ENCODE assay signal across 11 cellular contexts in the genomic region with DNA sequence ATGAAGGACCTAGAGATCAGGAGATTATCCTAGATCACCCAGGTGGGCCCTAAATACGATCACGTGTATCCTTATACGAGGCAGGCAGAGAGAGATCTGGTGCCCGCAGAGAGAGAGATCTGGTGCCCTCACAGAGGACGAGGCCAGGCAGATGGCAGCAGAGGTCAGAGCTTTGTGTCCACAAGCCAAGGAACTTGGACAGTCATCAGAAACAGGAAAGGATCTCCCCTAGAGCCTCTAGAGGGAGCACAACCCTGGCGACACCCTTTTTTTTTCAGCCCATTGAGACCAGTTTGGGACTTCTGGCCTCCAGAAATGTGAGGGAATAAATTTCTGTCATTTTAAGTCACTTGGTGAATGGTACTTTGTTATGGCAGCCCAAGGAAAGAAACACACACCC. TPM values are rescaled to one million over a fixed set of nuclear protein-coding genes. Genes with fewer than 3 reads are reported as not detected.
A peak's percentile ranks its signal among the peaks of the same experiment; 100 is the strongest.
DNase-seq lines count a peak whose midpoint lies in the region; ATAC-seq, FAIRE-seq and TF ChIP-seq lines count a peak whose summit lies in the region.
"Had no signal": no experiment of that assay in that cellular context is flagged by ENCODE, and none has a peak within 500 bp of the region (broad histone marks: within the 10 kb centered on the region; RNA-seq: fewer than 3 reads in every experiment).

No MANE protein-coding gene starts in this region.

- no peak for ATAC-seq in GM12878
- no peak for ATAC-seq in activated CD4-positive, CD25-positive, alpha-beta regulatory T cell treated with anti-CD3 and anti-CD28 coated beads, Interleukin-2, amount 50 U/mL, for 24 hours

- H3K36me3 ChIP-seq in GM12878 (ENCODE audit: control insufficient read depth in 2 of 2, insufficient read depth in 2 of 2, low read length in 1 of 2), result no peaks in the 10 kb centered on the region

- SMC1A ChIA-PET in GM12878 (lab: Charles Lee; ENCODE audit: uncharacterized antibody, unreplicated experiment), result no interaction called here

- peaks cover 15% of the 10 kb centered on the region for H3K27me3 Mint-ChIP-seq in nephron progenitor cell (ENCODE audit: low read depth, poor library complexity)

- TF ChIP-seq POLR2A in GM12878 (IDR thresholded peaks at IDR 0.05; ENCODE audit: low read depth, low read length), result no peak

- no peaks in the 10 kb centered on the region for H3K9me3 Mint-ChIP-seq in nephron progenitor cell

- BruUV-seq in GM12878 (replicated peaks; lab: Mats Ljungman, UMichigan), result no TSS peak

- H3K27ac Mint-ChIP-seq in nephron progenitor cell, result no peak overlapping the region

- H3K9me3 ChIP-seq in GM12878 (replicated peaks; ENCODE audit: control insufficient read depth, insufficient read depth, low read length), result no peaks in the 10 kb centered on the region

- no peaks in the 10 kb centered on the region for H3K79me2 ChIP-seq in GM12878 (ENCODE audit: control insufficient read depth, insufficient read depth, low read length)

- WGBS in GM12878 (ENCODE audit: insufficient coverage, insufficient replicate concordance, low lambda C conversion rate, missing lambda C conversion rate), result 22% methylated on average over 6 of the region's 6 CpGs

- H3K27me3 ChIP-seq in GM12878 (replicated peaks in 1 of 2; ENCODE audit: control insufficient read depth in 2 of 2, insufficient read depth in 2 of 2, low read length in 1 of 2), result no peaks in the 10 kb centered on the region

- no peak overlapping the region for H3K27ac ChIP-seq in GM12878 (ENCODE audit: control insufficient read depth, insufficient read depth)

- TF ChIP-seq CTCF in GM12878 (IDR thresholded peaks at IDR 0.05 in 2 of 3, conservative IDR thresholded peaks at IDR 0.05 in 1 of 3; ENCODE audit: control insufficient read depth in 2 of 3, extremely low read depth in 1 of 3, insufficient read depth in 1 of 3, low read depth in 3 of 3, low read length in 3 of 3), result 0 out of 6 replicates have a peak, but pooled peaks have one; percentile 4 to 36 (median 18)
- peak; percentile 12 for TF ChIP-seq CTCF in nephron progenitor cell (IDR thresholded peaks at IDR 0.05)

- H3K4me3 Mint-ChIP-seq in nephron progenitor cell, result no peak overlapping the region

- no peaks in the 10 kb centered on the region for H4K20me1 ChIP-seq in GM12878 (ENCODE audit: control insufficient read depth, insufficient read depth)

- in situ Hi-C loops in GM12878 (cut with MboI), result no loop called here

- RAD21 ChIA-PET in GM12878 (lab: Charles Lee; ENCODE audit: unreplicated experiment), result no interaction called here

- TF ChIP-seq EP300 in GM12878 (IDR thresholded peaks at IDR 0.05; ENCODE audit: borderline replicate concordance in 1 of 2, control insufficient read depth in 1 of 2, low read depth in 2 of 2, low read length in 2 of 2), result no peak

- peaks cover 28% of the 10 kb centered on the region for H3K4me1 Mint-ChIP-seq in nephron progenitor cell

- no peaks in the 10 kb centered on the region for H3K4me1 ChIP-seq in GM12878 (ENCODE audit: control insufficient read depth, insufficient read depth, low read length)

- intact Hi-C loops in GM12878 (cut with micrococcal nuclease; ENCODE audit: unreplicated experiment), result no loop called here
- intact Hi-C loops in head of caudate nucleus (cut with DNase I), result no loop called here

- peak; percentile 16 for DNase-seq in DMS 273 (lab: John Stamatoyannopoulos, UW; ENCODE audit: unreplicated experiment)
- DNase-seq in DMS 273 treated with DMSO at 0.1 percent for 48 hours (lab: John Stamatoyannopoulos, UW), result no peak
- DNase-seq in LHCN-M2 (ENCODE audit: low read depth), result peak; percentile 31
- no peak for DNase-seq in GM12878 (ENCODE audit: low read depth, low spot score)
- no peak for DNase-seq in nephron progenitor cell
- DNase-seq in activated CD4-positive, alpha-beta T cell treated with anti-CD3 and anti-CD28 coated beads, Interleukin-2, amount 50 U/mL, for 48 hours, result no peak
- DNase-seq in head of caudate nucleus, result no peak
- DNase-seq: 8988T, cerebellar nuclear complex, NCI-H526 had no signal

- H3K4me3 ChIP-seq in GM12878, result no peak overlapping the region

- no peak overlapping the region for H3K4me2 ChIP-seq in GM12878 (ENCODE audit: control insufficient read depth, insufficient read depth)

- FAIRE-seq in GM12878 (lab: Jason Lieb, UNC), result no peak

- no peak overlapping the region for H3K9ac ChIP-seq in GM12878 (ENCODE audit: control insufficient read depth, insufficient read depth, low read length)

- no peaks in the 10 kb centered on the region for H3K36me3 Mint-ChIP-seq in nephron progenitor cell (ENCODE audit: low read depth)

- POLR2A ChIA-PET in GM12878 (lab: Charles Lee), result no interaction called here

- H2AFZ ChIP-seq in GM12878 (ENCODE audit: control insufficient read depth, low read depth, low read length), result no peak overlapping the region

- TF ChIP-seq RAD21 in GM12878 (IDR thresholded peaks at IDR 0.05; ENCODE audit: insufficient read depth, low read depth, low read length), result no peak

- CTCF ChIA-PET in GM12878 (lab: Yijun Ruan, JAX), result interaction anchor here (0.7 to 1.4 kb wide), 3 partner anchors 21 to 266 kb away, joined by 3 to 4 read pairs (median 3); no protein-coding TSS in a partner anchor

TF ChIP-seq in GM12878, 131 proteins besides CTCF, POLR2A, EP300 and RAD21:
- TF ChIP-seq ZNF622 (IDR thresholded peaks at IDR 0.05) (no peak), HDGF (IDR thresholded peaks at IDR 0.05) (no peak), HDAC2 (IDR thresholded peaks at IDR 0.05) (no peak), MXI1 (IDR thresholded peaks at IDR 0.05; ENCODE audit: low read depth, low read length) (no peak), SMAD1 (IDR thresholded peaks at IDR 0.05; ENCODE audit: low read depth, partially characterized antibody) (no peak), TCF12 (IDR thresholded peaks at IDR 0.05; ENCODE audit: low read depth, low read length) (no peak), JUND (IDR thresholded peaks at IDR 0.05; ENCODE audit: low read depth, low read length) (no peak), CEBPZ (IDR thresholded peaks at IDR 0.05; ENCODE audit: low read depth, low read length) (no peak), LARP7 (IDR thresholded peaks at IDR 0.05) (no peak), POU2F2 (IDR thresholded peaks at IDR 0.05; ENCODE audit: borderline replicate concordance, low read depth, low read length) (no peak), SREBF2 (IDR thresholded peaks at IDR 0.05; ENCODE audit: low read length) (no peak), WRNIP1 (IDR thresholded peaks at IDR 0.05; ENCODE audit: borderline replicate concordance, low read depth, low read length) (no peak), SPI1 (IDR thresholded peaks at IDR 0.05; ENCODE audit: borderline replicate concordance, insufficient read depth, low read depth, low read length) (no peak), TCF7 (IDR thresholded peaks at IDR 0.05; ENCODE audit: borderline replicate concordance) (no peak), PAX5 (IDR thresholded peaks at IDR 0.05; ENCODE audit: borderline replicate concordance, low read depth, low read length) (no peak), ZSCAN29 (IDR thresholded peaks at IDR 0.05) (no peak), RAD51 (IDR thresholded peaks at IDR 0.05) (no peak)

RNA-seq across cellular contexts. Expression of gene TIMP3, which starts 25.5 kb away (rescaled TPM):
- 19.6 and 41.0 TPM in 2 replicates for total RNA-seq in LHCN-M2 (2014; rRNA removed)
- polyA plus RNA-seq in LHCN-M2 (2012), result 11.9 TPM
- not detected in 2 replicates for total RNA-seq in GM12878 (2013; cell fraction: nucleolus; rRNA removed)
- total RNA-seq in GM12878 (2014; rRNA removed), result not detected in 2 replicates
- total RNA-seq in GM12878 (2014; rRNA removed; fragmentation: Illumina TruSeq; extraction: Trizol), result not detected in 2 replicates
- 0.40 and 0.74 TPM in 2 replicates for total RNA-seq in GM12878 (2021)
- not detected for polyA plus RNA-seq in GM12878 (2011; ENCODE audit: low read depth)
- polyA plus RNA-seq in GM12878 (2011; rRNA removed), result 0.03 TPM in 1 of 2 replicates, not detected in the other
- 0.02 TPM in 1 of 2 replicates, not detected in the other for polyA plus RNA-seq in GM12878 (2011; cell fraction: cytosol; rRNA removed)
- polyA plus RNA-seq in GM12878 (2011; cell fraction: nucleus; rRNA removed), result 0.03 TPM in 1 of 2 replicates, not detected in the other
- polyA plus RNA-seq in GM12878 (2012), result not detected in 2 replicates
- not detected in 2 replicates for polyA plus RNA-seq in GM12878 (2014; fragmentation: Illumina TruSeq; extraction: Trizol)
- polyA plus RNA-seq in GM12878 (2014; fragmentation: Nextera tagmentation; extraction: Ambion mirVana), result not detected
- 0.01 TPM in 1 of 2 replicates, not detected in the other for polyA plus RNA-seq in GM12878 (2014; rRNA removed)
- under 1 TPM; 0.27 to 0.30 TPM for polyA plus RNA-seq in GM12878 (2016; fragmentation: Nextera tagmentation; extraction: Ambion mirVana)
- 0.05 TPM in 1 of 2 replicates, not detected in the other for polyA minus RNA-seq in GM12878 (2011; rRNA and poly(A)+ RNA removed)
- not detected in 2 replicates for polyA minus RNA-seq in GM12878 (2011; cell fraction: cytosol; rRNA and poly(A)+ RNA removed)
- polyA minus RNA-seq in GM12878 (2011; cell fraction: nucleus; rRNA and poly(A)+ RNA removed), result not detected in 2 replicates

Comparison
In these comparisons a context has a peak if more than half of its experiments do, and no peak if none do; other contexts are left out.
1. DNase-seq: peak in DMS 273 (single experiment) and LHCN-M2 (single experiment); none in DMS 273 treated with DMSO at 0.1 percent for 48 hours (single experiment), GM12878 (single experiment), nephron progenitor cell (single experiment), activated CD4-positive, alpha-beta T cell treated with anti-CD3 and anti-CD28 coated beads, Interleukin-2, amount 50 U/mL, for 48 hours (0 of 2) and head of caudate nucleus (0 of 42).
2. RNA of gene TIMP3, which starts 25.5 kb away (total RNA-seq): 19.6 to 41.0 TPM in LHCN-M2; 0.40 to 0.74 TPM in GM12878; every median in the first group is over 10 times any median in the second.